ENCODE assay signal across 9 cellular contexts in genomic region chr17:352421-353212, GRCh38. TPM values are rescaled to one million over a fixed set of nuclear protein-coding genes. Genes with fewer than 3 reads are reported as not detected.
DNase-seq lines count a peak whose midpoint lies in the region; ATAC-seq and TF ChIP-seq lines count a peak whose summit lies in the region.
"Had no signal": no experiment of that assay in that cellular context is flagged by ENCODE, and none has a peak within 500 bp of the region (broad histone marks: within the 10 kb centered on the region; RNA-seq: fewer than 3 reads in every experiment).

A gene with protein sequence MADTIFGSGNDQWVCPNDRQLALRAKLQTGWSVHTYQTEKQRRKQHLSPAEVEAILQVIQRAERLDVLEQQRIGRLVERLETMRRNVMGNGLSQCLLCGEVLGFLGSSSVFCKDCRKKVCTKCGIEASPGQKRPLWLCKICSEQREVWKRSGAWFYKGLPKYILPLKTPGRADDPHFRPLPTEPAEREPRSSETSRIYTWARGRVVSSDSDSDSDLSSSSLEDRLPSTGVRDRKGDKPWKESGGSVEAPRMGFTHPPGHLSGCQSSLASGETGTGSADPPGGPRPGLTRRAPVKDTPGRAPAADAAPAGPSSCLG (minus strand): TSS chr17:352807. CDS start chr17:327543, 25,264 bp downstream.

- TF ChIP-seq CTCF in chondrocyte (IDR thresholded peaks at IDR 0.05), result no peak

- no peak for DNase-seq in activated naive CD4-positive, alpha-beta T cell treated with anti-CD3 and anti-CD28 coated beads, Interleukin-2, amount 50 U/mL, for 72 hours (ENCODE audit: low spot score in 2 of 2)
- DNase-seq in activated naive CD4-positive, alpha-beta T cell treated with Interleukin-2 at 50 U/mL for 16 hours, result no peak
- DNase-seq in chondrocyte (ENCODE audit: low spot score) (no peak), lung microvascular endothelial cell (ENCODE audit: low read depth in 2 of 2) (peak; percentile 63 to 85)
- DNase-seq: DND-41 had no signal

- no peak for ATAC-seq in activated naive CD4-positive, alpha-beta T cell treated with anti-CD3 and anti-CD28 coated beads, Interleukin-2, amount 50 U/mL, for 72 hours
- ATAC-seq in HG03108 (IDR thresholded peaks at IDR 0.05; ENCODE audit: unreplicated experiment), result no peak
- no peak for ATAC-seq in HG02798 (IDR thresholded peaks at IDR 0.05; ENCODE audit: poor library complexity, unreplicated experiment)
- no peak for ATAC-seq in HG03460 (IDR thresholded peaks at IDR 0.05; ENCODE audit: unreplicated experiment)
- no peak for ATAC-seq in GM18870 (IDR thresholded peaks at IDR 0.05; ENCODE audit: unreplicated experiment)

- peak within 1 kb of the TSS; percentile 60 for H3K4me3 Mint-ChIP-seq in chondrocyte (ENCODE audit: unreplicated experiment)

- H3K36me3 Mint-ChIP-seq in activated naive CD4-positive, alpha-beta T cell treated with anti-CD3 and anti-CD28 coated beads, Interleukin-2, amount 50 U/mL, for 72 hours, result peaks cover 9 to 11% of the 10 kb centered on the region in 2 donors
- H3K36me3 Mint-ChIP-seq in chondrocyte (ENCODE audit: low read depth), result no peaks in the 10 kb centered on the region

- H3K9me3 Mint-ChIP-seq in activated naive CD4-positive, alpha-beta T cell treated with anti-CD3 and anti-CD28 coated beads, Interleukin-2, amount 50 U/mL, for 72 hours, result peaks cover 4 to 6% of the 10 kb centered on the region in 2 donors
- no peaks in the 10 kb centered on the region for H3K9me3 Mint-ChIP-seq in chondrocyte (ENCODE audit: low read depth)

- peaks cover 40% of the 10 kb centered on the region for H3K4me1 Mint-ChIP-seq in chondrocyte (ENCODE audit: low read depth)

- no peaks in the 10 kb centered on the region for H3K27me3 Mint-ChIP-seq in chondrocyte (ENCODE audit: low read depth)

- H3K27ac Mint-ChIP-seq in activated naive CD4-positive, alpha-beta T cell treated with anti-CD3 and anti-CD28 coated beads, Interleukin-2, amount 50 U/mL, for 72 hours, result peak within 1 kb of the TSS; percentile 33 to 63
- H3K27ac Mint-ChIP-seq in chondrocyte (ENCODE audit: unreplicated experiment), result peak within 1 kb of the TSS; percentile 87

RNA-seq across cellular contexts. Expression of the gene that starts here (rescaled TPM):
- total RNA-seq in activated naive CD4-positive, alpha-beta T cell treated with anti-CD3 and anti-CD28 coated beads, Interleukin-2, amount 50 U/mL, for 72 hours, result 1 to 10 TPM; 2.0 to 3.8 TPM
- total RNA-seq in chondrocyte (3.4 to 4.1 TPM (median 4.0 TPM) in 3 replicates), lung microvascular endothelial cell (8.9 and 22.2 TPM in 2 replicates)

Comparison
In these comparisons a context has a peak if more than half of its experiments do, and no peak if none do; other contexts are left out.
1. DNase-seq: peak in lung microvascular endothelial cell (2 of 2); none in activated naive CD4-positive, alpha-beta T cell treated with anti-CD3 and anti-CD28 coated beads, Interleukin-2, amount 50 U/mL, for 72 hours (0 of 2), activated naive CD4-positive, alpha-beta T cell treated with Interleukin-2 at 50 U/mL for 16 hours (single experiment) and chondrocyte (single experiment).